Comparison of ENCODE assay signal across 14 cellular contexts in genomic region chr17:50475775-50476544, GRCh38. TPM values are rescaled to one million over a fixed set of nuclear protein-coding genes. Genes with fewer than 3 reads are reported as not detected.
DNase-seq lines count a peak whose midpoint lies in the region; ATAC-seq, FAIRE-seq and TF ChIP-seq lines count a peak whose summit lies in the region.
"Not testable (repeated sequence)": the region's sequence is repeated elsewhere in the genome, so short reads cannot be mapped to it uniquely, and the experiment has no call there.
"Had no signal": no experiment of that assay in that cellular context is flagged by ENCODE, and none has a peak within 500 bp of the region (broad histone marks: within the 10 kb centered on the region; RNA-seq: fewer than 3 reads in every experiment).

No MANE protein-coding gene starts in this region.

- TF ChIP-seq CTCF in IMR-90 (conservative IDR thresholded peaks at IDR 0.05; ENCODE audit: low read depth, low read length); body of pancreas (IDR thresholded peaks at IDR 0.05); endothelial cell of umbilical vein (IDR thresholded peaks at IDR 0.05; ENCODE audit: extremely low read depth in 1 of 2, insufficient read depth in 1 of 2, low read depth in 1 of 2, low read length in 2 of 2); mucosa of descending colon (IDR thresholded peaks at IDR 0.05); pancreas (IDR thresholded peaks at IDR 0.05); transverse colon (IDR thresholded peaks at IDR 0.05): not testable (repeated sequence)

- H3K4ac ChIP-seq in IMR-90 (ENCODE audit: low read depth, low read length) = not testable (repeated sequence)

- intact Hi-C loops in IMR-90 (cut with micrococcal nuclease); endothelial cell of umbilical vein (cut with micrococcal nuclease); mucosa of descending colon (cut with DNase I, micrococcal nuclease); transverse colon (cut with DNase I; ENCODE audit: low total_unique reads): not testable (repeated sequence)
- intact Hi-C loops in body of pancreas (cut with DNase I) (loop anchor here (10.0 kb wide), 1 partner anchor 111 kb away; no protein-coding TSS in a partner anchor), pancreas (cut with DNase I) (loop anchor here in 1 of 3 donors (10.0 kb wide), 1 partner anchor 111 kb away; no protein-coding TSS in a partner anchor)

- not testable (repeated sequence) for H4K5ac ChIP-seq in IMR-90 (ENCODE audit: low read depth, low read length)

- not testable (repeated sequence) for H3K79me2 ChIP-seq in endothelial cell of umbilical vein (ENCODE audit: control insufficient read depth, insufficient read depth, low read length)

- peaks cover 12% of the 10 kb centered on the region for H3K36me3 ChIP-seq in IMR-90 (ENCODE audit: control insufficient read depth, insufficient read depth, low read length)
- H3K36me3 ChIP-seq in body of pancreas (replicated peaks in 1 of 2; ENCODE audit: insufficient read depth in 1 of 2, low read depth in 2 of 2); endothelial cell of umbilical vein (ENCODE audit: control insufficient read depth in 2 of 2, extremely low read depth in 1 of 2, insufficient read depth in 2 of 2, low read length in 2 of 2); mucosa of descending colon (ENCODE audit: low read depth); pancreas; transverse colon: not testable (repeated sequence)

- H4K91ac ChIP-seq in IMR-90 (ENCODE audit: insufficient read depth, low read depth, low read length) = not testable (repeated sequence)

- not testable (repeated sequence) for H2BK5ac ChIP-seq in IMR-90 (ENCODE audit: low read depth, low read length, poor library complexity, severe bottlenecking)

- not testable (repeated sequence) for TF ChIP-seq POLR2A in IMR-90 (IDR thresholded peaks at IDR 0.05; ENCODE audit: low read depth, low read length); body of pancreas (IDR thresholded peaks at IDR 0.05); endothelial cell of umbilical vein (IDR thresholded peaks at IDR 0.05; ENCODE audit: low read depth, low read length)
- peak; percentile 2 for TF ChIP-seq POLR2A in transverse colon (IDR thresholded peaks at IDR 0.05)

- not testable (repeated sequence) for BruUV-seq in IMR-90 (replicated peaks; lab: Mats Ljungman, UMichigan); endothelial cell of umbilical vein (replicated peaks; lab: Mats Ljungman, UMichigan)

- not testable (repeated sequence) for H2BK20ac ChIP-seq in IMR-90 (ENCODE audit: low read depth, low read length)

- H3K9me3 ChIP-seq in IMR-90 (ENCODE audit: control insufficient read depth, insufficient read depth, low read length); body of pancreas; endothelial cell of umbilical vein (replicated peaks; ENCODE audit: control insufficient read depth, insufficient read depth, low read length); mucosa of descending colon; pancreas; transverse colon: not testable (repeated sequence)

- not testable (repeated sequence) for H2AK9ac ChIP-seq in IMR-90 (replicated peaks; ENCODE audit: low read depth, low read length, poor library complexity)

- peaks cover 11 to 17% of the 10 kb centered on the region in 2 experiments; a peak in 3 of 4 replicates for H3K79me1 ChIP-seq in IMR-90 (ENCODE audit: low read depth in 1 of 2, low read length in 2 of 2)

- H2AK5ac ChIP-seq in IMR-90 (ENCODE audit: low read depth, low read length) = not testable (repeated sequence)

- not testable (repeated sequence) for H3K4me1 ChIP-seq in IMR-90 (ENCODE audit: control insufficient read depth, insufficient read depth, low read length)
- H3K4me1 ChIP-seq in body of pancreas = peaks cover 55% of the 10 kb centered on the region
- H3K4me1 ChIP-seq in endothelial cell of umbilical vein (ENCODE audit: control insufficient read depth, extremely low read depth, insufficient read depth, low read length) = peaks cover 15% of the 10 kb centered on the region
- peaks cover 23% of the 10 kb centered on the region for H3K4me1 ChIP-seq in mucosa of descending colon (ENCODE audit: low read depth)
- H3K4me1 ChIP-seq in pancreas = peaks cover 5 to 16% (median 11%) of the 10 kb centered on the region in 3 donors
- peaks cover 12 to 39% (median 23%) of the 10 kb centered on the region in 4 donors for H3K4me1 ChIP-seq in transverse colon

- not testable (repeated sequence) for ATAC-seq in IMR-90 (ENCODE audit: low read depth); body of pancreas; pancreas
- ATAC-seq in left lobe of liver = peak; percentile 31
- peak; percentile 9 for ATAC-seq in mucosa of descending colon

- TF ChIP-seq EP300 in transverse colon (IDR thresholded peaks at IDR 0.05; ENCODE audit: low read depth) = not testable (repeated sequence)

- DNase-seq in G401 (ENCODE audit: low spot score) (peak; percentile 15), mucosa of descending colon (peak; percentile 16 to 50 (median 30))
- DNase-seq in IMR-90; body of pancreas; endothelial cell of umbilical vein (ENCODE audit: low read depth, low spot score); left lobe of liver (ENCODE audit: low spot score); pancreas; transverse colon: not testable (repeated sequence)

- not testable (repeated sequence) for H3K14ac ChIP-seq in IMR-90 (replicated peaks; ENCODE audit: low read depth, low read length)

- CTCF ChIA-PET in IMR-90 (lab: Yijun Ruan, JAX) (interaction anchor here (0.6 kb wide), 1 partner anchor 8 kb away, joined by 3 read pairs; no protein-coding TSS in a partner anchor), endothelial cell of umbilical vein (lab: Charles Lee) (interaction anchor here (1.8 kb wide), 1 partner anchor 79 kb away, joined by 5 read pairs; the partner anchor contains the start of gene LRRC59)

- H3K18ac ChIP-seq in IMR-90 (ENCODE audit: low read depth, low read length) = not testable (repeated sequence)

- H3K27me3 ChIP-seq in IMR-90 (ENCODE audit: control insufficient read depth, insufficient read depth, low read length); body of pancreas; pancreas; transverse colon: not testable (repeated sequence)
- H3K27me3 ChIP-seq in endothelial cell of umbilical vein (ENCODE audit: control insufficient read depth in 2 of 2, insufficient read depth in 2 of 2, low read length in 2 of 2) = peaks cover 9 to 17% of the 10 kb centered on the region in 2 experiments

- dilution Hi-C loops in IMR-90 (cut with HindIII; ENCODE audit: low sequenced_read_pairs, unreplicated experiment); endothelial cell of umbilical vein (cut with MboI; ENCODE audit: extremely low pct_ligation_motif_present, low sequenced_read_pairs): not testable (repeated sequence)

- not testable (repeated sequence) for H2BK15ac ChIP-seq in IMR-90 (ENCODE audit: low read depth, low read length)

- 0 out of 2 replicates have a peak overlapping the region, but pooled peaks have one; percentile 24 for H3K23ac ChIP-seq in IMR-90 (ENCODE audit: low read depth, low read length)

- H3K27ac ChIP-seq in IMR-90 (ENCODE audit: insufficient read depth, low read length); endothelial cell of umbilical vein (ENCODE audit: insufficient read depth, low read depth, low read length): not testable (repeated sequence)
- peak overlapping the region; percentile 25 to 89 (median 69) for H3K27ac ChIP-seq in body of pancreas
- H3K27ac ChIP-seq in pancreas = peak overlapping the region; percentile 19 to 57 (median 40)
- peak overlapping the region; percentile 57 to 73 (median 61) for H3K27ac ChIP-seq in transverse colon

- H3K4me2 ChIP-seq in IMR-90 (ENCODE audit: low read depth, low read length); endothelial cell of umbilical vein (ENCODE audit: insufficient read depth, low read length): not testable (repeated sequence)

- not testable (repeated sequence) for H3K9me1 ChIP-seq in IMR-90 (ENCODE audit: insufficient read depth, low read length); endothelial cell of umbilical vein (replicated peaks; ENCODE audit: control insufficient read depth, extremely low read depth, insufficient read depth, low read length)

- not testable (repeated sequence) for H2AFZ ChIP-seq in IMR-90 (replicated peaks; ENCODE audit: low read length, poor library complexity); endothelial cell of umbilical vein (ENCODE audit: low read depth, low read length)

- not testable (repeated sequence) for FAIRE-seq in endothelial cell of umbilical vein (lab: Jason Lieb, UNC); pancreas (lab: Jason Lieb, UNC)

- not testable (repeated sequence) for H3K9ac ChIP-seq in IMR-90 (ENCODE audit: low read depth, low read length); endothelial cell of umbilical vein (replicated peaks; ENCODE audit: extremely low read depth, insufficient read depth, low read length)

- POLR2A ChIA-PET in IMR-90 (lab: Charles Lee; ENCODE audit: unreplicated experiment); endothelial cell of umbilical vein (lab: Charles Lee): not testable (repeated sequence)

- H3K56ac ChIP-seq in IMR-90 (ENCODE audit: extremely low read depth, insufficient read depth, low read length) = not testable (repeated sequence)

- H2BK120ac ChIP-seq in IMR-90 (ENCODE audit: low read depth, low read length) = not testable (repeated sequence)

- in situ Hi-C loops in G401 (cut with HindIII; ENCODE audit: low sequenced_read_pairs); IMR-90 (cut with MboI; ENCODE audit: low sequenced_read_pairs); transverse colon (cut with MboI; ENCODE audit: low pct_ligation_motif_present in 1 of 4, low pct_unique_long_range_greater_than_20kb in 1 of 4, low sequenced_read_pairs in 3 of 4): not testable (repeated sequence)

- WGBS in IMR-90 (ENCODE audit: extremely low coverage in 2 of 2, insufficient read length in 1 of 2), 2 experiments = no CpG with 5 or more reads among the region's 33 CpGs
- 6 to 16% methylated on average over 14 to 31 of the region's 33 CpGs for WGBS in body of pancreas, 2 donors
- 4 to 9% methylated on average over 19 to 26 of the region's 33 CpGs for WGBS in pancreas, 2 donors
- WGBS in transverse colon (ENCODE audit: low coverage in 1 of 2), 2 donors = 24 to 28% methylated on average over 5 to 30 of the region's 33 CpGs

- not testable (repeated sequence) for H4K20me1 ChIP-seq in IMR-90 (ENCODE audit: insufficient read depth, low read length); endothelial cell of umbilical vein (replicated peaks; ENCODE audit: control insufficient read depth, extremely low read depth, insufficient read depth, low read length)

- H4K8ac ChIP-seq in IMR-90 (ENCODE audit: low read depth in 2 of 2, low read length in 2 of 2) = not testable (repeated sequence)

- H3K4me3 ChIP-seq in IMR-90 (ENCODE audit: insufficient read depth, low read depth, low read length); body of pancreas; endothelial cell of umbilical vein (replicated peaks in 1 of 3; ENCODE audit: insufficient read depth in 1 of 3, low read depth in 1 of 3, low read length in 3 of 3); mucosa of descending colon: not testable (repeated sequence)
- H3K4me3 ChIP-seq in pancreas (peak overlapping the region in 3 of 4 donors; percentile 2 to 32 (median 25)), transverse colon (peak overlapping the region in 2 of 4 donors; percentile 15 to 39)

- TF ChIP-seq RAD21 in IMR-90 (IDR thresholded peaks at IDR 0.05; ENCODE audit: low read length) = not testable (repeated sequence)

RNA-seq across cellular contexts. Expression of gene RSAD1, which starts 2.7 kb away (rescaled TPM):
- 31.9 and 34.5 TPM in 2 replicates for total RNA-seq in G401 (2014; rRNA removed; shearing (Covaris generic))
- total RNA-seq in IMR-90 (2012; rRNA removed) (10.0 and 10.8 TPM in 2 replicates), body of pancreas (10 to 100 TPM; 39.2 to 44.5 TPM), endothelial cell of umbilical vein (33.1 and 35.5 TPM in 2 replicates), left lobe of liver (27.4 TPM), mucosa of descending colon (10 to 100 TPM; 35.9 to 38.2 (median 37.7) TPM), pancreas (10 to 100 TPM; 20.1 to 35.7 (median 30.1) TPM), transverse colon (10 to 100 TPM; 19.1 to 35.6 (median 28.2) TPM)
- polyA plus RNA-seq in IMR-90 (2012; rRNA removed) (16.6 and 19.2 TPM in 2 replicates), endothelial cell of umbilical vein (18.4 and 20.3 TPM in 2 replicates), pancreas (10 to 100 TPM; 42.5 to 49.4 TPM)
- 10.9 and 13.4 TPM in 2 replicates for polyA plus RNA-seq in IMR-90 (2012; cell fraction: cytosol; rRNA removed)
- 63.9 and 67.4 TPM in 2 replicates for polyA plus RNA-seq in IMR-90 (2012; cell fraction: nucleus; rRNA removed; ENCODE audit: low replicate concordance)
- 17.4 and 20.6 TPM in 2 replicates for polyA plus RNA-seq in endothelial cell of umbilical vein (2011; cell fraction: cytosol; rRNA removed)
- polyA plus RNA-seq in endothelial cell of umbilical vein (2011; cell fraction: nucleus; rRNA removed) = 72.3 and 76.6 TPM in 2 replicates
- 26.9 and 29.4 TPM in 2 replicates for polyA plus RNA-seq in endothelial cell of umbilical vein (2012)
- polyA minus RNA-seq in endothelial cell of umbilical vein = 19.3 and 21.8 TPM in 2 replicates
- polyA minus RNA-seq in endothelial cell of umbilical vein (2011; cell fraction: cytosol; rRNA and poly(A)+ RNA removed) = 10.4 TPM
- polyA minus RNA-seq in endothelial cell of umbilical vein (2011; cell fraction: nucleus; rRNA and poly(A)+ RNA removed) = 17.6 and 19.7 TPM in 2 replicates

RNA-seq across cellular contexts. Expression of gene CHAD, which starts 7.3 kb away (rescaled TPM):
- not detected in 2 replicates for total RNA-seq in G401 (2014; rRNA removed; shearing (Covaris generic))
- total RNA-seq in IMR-90 (2012; rRNA removed) (not detected in 2 replicates), body of pancreas (10 to 100 TPM in 1 of 2 donors, 1 to 10 TPM in 1; 8.8 to 13.2 TPM), endothelial cell of umbilical vein (not detected in 2 replicates), left lobe of liver (12.4 TPM), mucosa of descending colon (10 to 100 TPM in 1 of 3 donors, 1 to 10 TPM in 2; 4.6 to 15.3 (median 5.8) TPM), pancreas (10 to 100 TPM in 1 of 6 donors, 1 to 10 TPM in 5; 1.7 to 10.0 (median 5.0) TPM), transverse colon (10 to 100 TPM in 3 of 4 donors, 1 to 10 TPM in 1; 9.6 to 59.8 (median 19.7) TPM)
- polyA plus RNA-seq in IMR-90 (2012; rRNA removed) (0.03 TPM in 1 of 2 replicates, not detected in the other), endothelial cell of umbilical vein (not detected in 2 replicates), pancreas (10 to 100 TPM; 13.4 to 26.2 TPM)
- polyA plus RNA-seq in IMR-90 (2012; cell fraction: cytosol; rRNA removed) = 0.06 TPM in 1 of 2 replicates, not detected in the other
- not detected in 2 replicates for polyA plus RNA-seq in IMR-90 (2012; cell fraction: nucleus; rRNA removed; ENCODE audit: low replicate concordance)
- polyA plus RNA-seq in endothelial cell of umbilical vein (2011; cell fraction: cytosol; rRNA removed) = not detected in 2 replicates
- polyA plus RNA-seq in endothelial cell of umbilical vein (2011; cell fraction: nucleus; rRNA removed) = not detected in 2 replicates
- polyA plus RNA-seq in endothelial cell of umbilical vein (2012) = 0.29 and 0.68 TPM in 2 replicates
- not detected in 2 replicates for polyA minus RNA-seq in endothelial cell of umbilical vein
- polyA minus RNA-seq in endothelial cell of umbilical vein (2011; cell fraction: cytosol; rRNA and poly(A)+ RNA removed) = not detected
- not detected in 2 replicates for polyA minus RNA-seq in endothelial cell of umbilical vein (2011; cell fraction: nucleus; rRNA and poly(A)+ RNA removed)
- total RNA-seq: CD4-positive, alpha-beta memory T cell; H4; LHCN-M2; MCF 10A; OCI-LY7 had no signal
- polyA plus RNA-seq: A549 had no signal

RNA-seq across cellular contexts. Expression of gene MYCBPAP, which starts 32.3 kb away (rescaled TPM):
- total RNA-seq in G401 (2014; rRNA removed; shearing (Covaris generic)) = 0.58 and 1.7 TPM in 2 replicates
- under 0.01 and 0.18 TPM in 2 replicates for total RNA-seq in IMR-90 (2012; rRNA removed)
- polyA plus RNA-seq in IMR-90 (2012; rRNA removed) = 0.17 and 0.30 TPM in 2 replicates
- 0.07 and 0.42 TPM in 2 replicates for polyA plus RNA-seq in IMR-90 (2012; cell fraction: cytosol; rRNA removed)
- 0.82 and 2.1 TPM in 2 replicates for polyA plus RNA-seq in IMR-90 (2012; cell fraction: nucleus; rRNA removed; ENCODE audit: low replicate concordance)
- total RNA-seq in body of pancreas = under 1 TPM in 1 of 2 donors, not detected in 1; 0.33 TPM
- 0.25 and 0.66 TPM in 2 replicates for total RNA-seq in endothelial cell of umbilical vein
- 0.05 and 0.40 TPM in 2 replicates for polyA plus RNA-seq in endothelial cell of umbilical vein
- polyA plus RNA-seq in endothelial cell of umbilical vein (2011; cell fraction: cytosol; rRNA removed) = 0.22 and 0.27 TPM in 2 replicates
- polyA plus RNA-seq in endothelial cell of umbilical vein (2011; cell fraction: nucleus; rRNA removed) = 1.6 TPM in 2 replicates
- polyA plus RNA-seq in endothelial cell of umbilical vein (2012) = 0.46 and 0.83 TPM in 2 replicates
- polyA minus RNA-seq in endothelial cell of umbilical vein = 0.25 TPM in 1 of 2 replicates, not detected in the other
- polyA minus RNA-seq in endothelial cell of umbilical vein (2011; cell fraction: cytosol; rRNA and poly(A)+ RNA removed) = not detected
- polyA minus RNA-seq in endothelial cell of umbilical vein (2011; cell fraction: nucleus; rRNA and poly(A)+ RNA removed) = 0.38 and 1.4 TPM in 2 replicates
- not detected for total RNA-seq in left lobe of liver
- 1 to 10 TPM; 1.6 to 3.4 (median 2.4) TPM for total RNA-seq in mucosa of descending colon
- total RNA-seq in pancreas = 1 to 10 TPM in 3 of 6 donors, under 1 TPM in 3; 0.43 to 1.1 (median 0.80) TPM
- 1 to 10 TPM; 1.1 to 1.7 TPM for polyA plus RNA-seq in pancreas
- 1 to 10 TPM in 2 of 4 donors, under 1 TPM in 1, not detected in 1; 0.64 to 3.7 (median 2.7) TPM for total RNA-seq in transverse colon
- total RNA-seq: H4 had no signal

RNA-seq across cellular contexts. Expression of gene ACSF2, which starts 49.9 kb away (rescaled TPM):
- 58.8 and 69.4 TPM in 2 replicates for total RNA-seq in G401 (2014; rRNA removed; shearing (Covaris generic))
- 15.0 and 18.5 TPM in 2 replicates for total RNA-seq in IMR-90 (2012; rRNA removed)
- polyA plus RNA-seq in IMR-90 (2012; rRNA removed) = 26.8 and 27.2 TPM in 2 replicates
- polyA plus RNA-seq in IMR-90 (2012; cell fraction: cytosol; rRNA removed) = 12.2 and 22.9 TPM in 2 replicates
- 103 and 117 TPM in 2 replicates for polyA plus RNA-seq in IMR-90 (2012; cell fraction: nucleus; rRNA removed; ENCODE audit: low replicate concordance)
- total RNA-seq in body of pancreas = 100 to 1,000 TPM in 1 of 2 donors, 10 to 100 TPM in 1; 18.7 to 120 TPM
- 24.6 and 37.2 TPM in 2 replicates for total RNA-seq in endothelial cell of umbilical vein
- polyA plus RNA-seq in endothelial cell of umbilical vein = 30.4 and 33.2 TPM in 2 replicates
- polyA plus RNA-seq in endothelial cell of umbilical vein (2011; cell fraction: cytosol; rRNA removed) = 20.7 and 22.6 TPM in 2 replicates
- 103 and 131 TPM in 2 replicates for polyA plus RNA-seq in endothelial cell of umbilical vein (2011; cell fraction: nucleus; rRNA removed)
- polyA plus RNA-seq in endothelial cell of umbilical vein (2012) = 38.4 and 55.1 TPM in 2 replicates
- 35.0 and 50.4 TPM in 2 replicates for polyA minus RNA-seq in endothelial cell of umbilical vein
- polyA minus RNA-seq in endothelial cell of umbilical vein (2011; cell fraction: cytosol; rRNA and poly(A)+ RNA removed) = 16.9 TPM
- 33.0 and 34.4 TPM in 2 replicates for polyA minus RNA-seq in endothelial cell of umbilical vein (2011; cell fraction: nucleus; rRNA and poly(A)+ RNA removed)
- total RNA-seq in left lobe of liver = 56.1 TPM
- total RNA-seq in mucosa of descending colon = 100 to 1,000 TPM in 1 of 3 donors, 10 to 100 TPM in 2; 79.7 to 246 (median 99.4) TPM
- total RNA-seq in pancreas = 10 to 100 TPM in 5 of 6 donors, 1 to 10 TPM in 1; 8.5 to 26.0 (median 18.1) TPM
- polyA plus RNA-seq in pancreas = 10 to 100 TPM; 42.4 to 61.2 TPM
- total RNA-seq in transverse colon = 100 to 1,000 TPM; 165 to 460 (median 190) TPM

RNA-seq across cellular contexts. Expression of gene EPN3, which starts 56.6 kb away (rescaled TPM):
- 2.3 and 2.8 TPM in 2 replicates for total RNA-seq in G401 (2014; rRNA removed; shearing (Covaris generic))
- total RNA-seq in IMR-90 (2012; rRNA removed) (not detected in 2 replicates), body of pancreas (10 to 100 TPM; 11.9 to 20.1 TPM), endothelial cell of umbilical vein (not detected in 2 replicates), left lobe of liver (0.35 TPM), mucosa of descending colon (10 to 100 TPM; 16.2 to 40.0 (median 27.4) TPM), pancreas (10 to 100 TPM in 4 of 6 donors, 1 to 10 TPM in 2; 7.6 to 30.2 (median 12.7) TPM), transverse colon (10 to 100 TPM; 19.2 to 95.7 (median 57.4) TPM)
- polyA plus RNA-seq in IMR-90 (2012; rRNA removed) (0.09 TPM in 1 of 2 replicates, not detected in the other), endothelial cell of umbilical vein (not detected in 2 replicates), pancreas (10 to 100 TPM in 1 of 2 donors, 1 to 10 TPM in 1; 6.9 to 25.4 TPM)
- 0.07 TPM in 1 of 2 replicates, not detected in the other for polyA plus RNA-seq in IMR-90 (2012; cell fraction: cytosol; rRNA removed)
- polyA plus RNA-seq in IMR-90 (2012; cell fraction: nucleus; rRNA removed; ENCODE audit: low replicate concordance) = 0.07 TPM in 1 of 2 replicates, not detected in the other
- polyA plus RNA-seq in endothelial cell of umbilical vein (2011; cell fraction: cytosol; rRNA removed) = 0.03 TPM in 1 of 2 replicates, not detected in the other
- 0.07 TPM in 1 of 2 replicates, not detected in the other for polyA plus RNA-seq in endothelial cell of umbilical vein (2011; cell fraction: nucleus; rRNA removed)
- polyA plus RNA-seq in endothelial cell of umbilical vein (2012) = 0.13 TPM in 1 of 2 replicates, not detected in the other
- polyA minus RNA-seq in endothelial cell of umbilical vein = not detected in 2 replicates
- not detected for polyA minus RNA-seq in endothelial cell of umbilical vein (2011; cell fraction: cytosol; rRNA and poly(A)+ RNA removed)
- not detected in 2 replicates for polyA minus RNA-seq in endothelial cell of umbilical vein (2011; cell fraction: nucleus; rRNA and poly(A)+ RNA removed)
- total RNA-seq: CD4-positive, alpha-beta memory T cell; H4 had no signal
- polyA plus RNA-seq: CD4-positive, alpha-beta memory T cell had no signal
